In the genomic region with DNA sequence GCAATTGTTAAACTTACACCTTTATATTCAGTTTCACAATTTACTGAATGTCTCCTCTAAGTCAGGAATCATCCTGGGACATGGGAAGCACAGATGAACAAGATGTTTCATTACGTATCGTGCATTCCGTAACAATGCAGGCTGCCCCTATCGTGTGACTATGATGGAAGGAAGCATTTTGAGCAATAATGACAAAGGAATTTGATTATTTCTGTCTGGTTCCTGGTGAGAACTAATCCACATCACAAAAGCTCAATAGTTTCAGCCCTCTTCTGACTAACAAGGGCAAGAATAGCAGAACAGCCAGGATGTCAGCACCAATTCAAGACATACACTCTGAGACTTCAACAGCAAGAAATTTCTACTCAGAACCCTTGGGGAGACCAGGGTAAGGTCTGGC, we compare ENCODE assay signal across 13 cellular contexts. TPM values are rescaled to one million over a fixed set of nuclear protein-coding genes. Genes with fewer than 3 reads are reported as not detected.
DNase-seq lines count a peak whose midpoint lies in the region; ATAC-seq, FAIRE-seq and TF ChIP-seq lines count a peak whose summit lies in the region.
"Had no signal": no experiment of that assay in that cellular context is flagged by ENCODE, and none has a peak within 500 bp of the region (broad histone marks: within the 10 kb centered on the region; RNA-seq: fewer than 3 reads in every experiment).

No MANE protein-coding gene starts in this region.

- DNase-seq in ELR (ENCODE audit: low read depth) (peak; percentile 90), LHCN-M2 (ENCODE audit: low read depth) (peak; percentile 34), dermis blood vessel endothelial cell (peak; percentile 81), non-pigmented ciliary epithelial cell (ENCODE audit: low read depth) (peak; percentile 81), H54 (ENCODE audit: insufficient read length, low spot score) (no peak), ascending aorta (ENCODE audit: low spot score in 2 of 2) (no peak), pancreas (no peak)
- DNase-seq: islet precursor cell, naive B cell, NCI-H1092 treated with DMSO at 0.1 percent for 48 hours, NCI-H82 had no signal

- H3K36me3 ChIP-seq in ascending aorta (peaks cover 9 to 48% of the 10 kb centered on the region in 2 donors), pancreas (peaks cover 0 to 21% (median 5%) of the 10 kb centered on the region in 3 donors)

- H3K27me3 ChIP-seq in ascending aorta (no peaks in the 10 kb centered on the region), pancreas (no peaks in the 10 kb centered on the region)

- TF ChIP-seq POLR2A in H54 (IDR thresholded peaks at IDR 0.05; ENCODE audit: low read depth, low read length): no peak

- 70 to 72% methylated on average over 4 of the region's 4 CpGs for WGBS in pancreas, 2 donors

- no peak for ATAC-seq in HG03097 (IDR thresholded peaks at IDR 0.05; ENCODE audit: low FRiP score, unreplicated experiment)
- ATAC-seq in pancreas: no peak

- H3K9me3 ChIP-seq in ascending aorta (no peaks in the 10 kb centered on the region), pancreas (no peaks in the 10 kb centered on the region)

- H3K4me1 ChIP-seq in ascending aorta (no peaks in the 10 kb centered on the region), pancreas (peaks cover 0 to 4% (median 0%) of the 10 kb centered on the region in 3 donors)

- intact Hi-C loops in ascending aorta (cut with DNase I): no loop called here
- intact Hi-C loops in pancreas (cut with DNase I): no loop called here

- H3K4me3 ChIP-seq in ascending aorta: no peak overlapping the region
- H3K4me3 ChIP-seq in pancreas: no peak overlapping the region

- no peak for TF ChIP-seq CTCF in ascending aorta (IDR thresholded peaks at IDR 0.05)
- TF ChIP-seq CTCF in pancreas (IDR thresholded peaks at IDR 0.05): no peak

- H3K27ac ChIP-seq in ascending aorta (no peak overlapping the region), pancreas (peak overlapping the region in 2 of 4 donors; percentile 40 to 55)

- FAIRE-seq in H54 (lab: Jason Lieb, UNC) (no peak), pancreas (lab: Jason Lieb, UNC) (no peak)
- FAIRE-seq: GM12892 had no signal

RNA-seq across cellular contexts. Expression of a gene that starts 14.5 kb away (rescaled TPM):
- total RNA-seq in LHCN-M2 (2014; rRNA removed): 28.7 and 36.0 TPM in 2 replicates
- 14.3 TPM for polyA plus RNA-seq in LHCN-M2 (2012)
- total RNA-seq in dermis blood vessel endothelial cell: 52.6 and 58.3 TPM in 2 replicates
- total RNA-seq in ascending aorta: 110 TPM
- 10 to 100 TPM; 11.6 to 29.3 (median 16.9) TPM for total RNA-seq in pancreas
- polyA plus RNA-seq in pancreas: 10 to 100 TPM; 38.2 to 48.3 TPM

Comparison
In these comparisons a context has a peak if more than half of its experiments do, and no peak if none do; other contexts are left out.
1. DNase-seq: peak in ELR (single experiment), LHCN-M2 (single experiment), dermis blood vessel endothelial cell (single experiment) and non-pigmented ciliary epithelial cell (single experiment); none in H54 (single experiment), ascending aorta (0 of 2) and pancreas (0 of 6).